Comparison of ENCODE assay signal across 27 cellular contexts in genomic region chr19:3738477-3739220, GRCh38. TPM values are rescaled to one million over a fixed set of nuclear protein-coding genes. Genes with fewer than 3 reads are reported as not detected.
"Had no signal": no experiment of that assay in that cellular context is flagged by ENCODE, and none has a peak within 500 bp of the region (broad histone marks: within the 10 kb centered on the region; RNA-seq: fewer than 3 reads in every experiment).

No MANE protein-coding gene starts in this region.

- H3K27ac ChIP-seq: body of pancreas, cardiac muscle cell, epithelial cell of prostate, heart left ventricle, transverse colon, uterus, VCaP had no signal

- H3K4me3 ChIP-seq: body of pancreas, cardiac muscle cell, heart left ventricle, transverse colon, uterus had no signal

- H3K27me3 ChIP-seq: body of pancreas, cardiac muscle cell, transverse colon, uterus had no signal

- H3K36me3 ChIP-seq: cardiac muscle cell, heart left ventricle, uterus had no signal

- H3K9me3 Mint-ChIP-seq: activated naive CD8-positive, alpha-beta T cell treated with anti-CD3 and anti-CD28 coated beads, Interleukin-2, amount 50 U/mL, for 24 hours; stimulated activated naive B cell treated with anti-CD40 and anti-IgM and Interleukin-4, amounts not matched to agents 10 μg/mL and 1 μg/mL and 100 μg/mL, for 72 hours had no signal

- H3K27me3 Mint-ChIP-seq: activated naive CD8-positive, alpha-beta T cell treated with anti-CD3 and anti-CD28 coated beads, Interleukin-2, amount 50 U/mL, for 24 hours had no signal

- H3K27ac Mint-ChIP-seq: activated naive CD8-positive, alpha-beta T cell treated with anti-CD3 and anti-CD28 coated beads, Interleukin-2, amount 50 U/mL, for 24 hours; stimulated activated naive B cell treated with anti-CD40 and anti-IgM and Interleukin-4, amounts not matched to agents 10 μg/mL and 1 μg/mL and 100 μg/mL, for 72 hours had no signal

- DNase-seq: activated CD4-positive, alpha-beta T cell treated with anti-CD3 and anti-CD28 coated beads, Interleukin-2, amount 50 U/mL, for 1 hour; activated effector memory CD4-positive, alpha-beta T cell treated with anti-CD3 and anti-CD28 coated beads, Interleukin-2, amount 50 U/mL, for 16 hours; activated naive CD8-positive, alpha-beta T cell treated with anti-CD3 and anti-CD28 coated beads, Interleukin-2, amount 50 U/mL, for 24 hours; activated T-cell treated with anti-CD3 and anti-CD28 coated beads for 4 hours; body of pancreas; heart left ventricle; left cardiac atrium; mesenchymal stem cell; occipital lobe; posterior cingulate gyrus; small intestine; stimulated activated CD4-positive, alpha-beta T cell treated with anti-CD3 and anti-CD28 coated beads, Interleukin-15, amount 100 ng/mL, for 24 hours; stimulated activated naive B cell treated with anti-CD40 and anti-IgM and Interleukin-4, amounts not matched to agents 10 μg/mL and 1 μg/mL and 100 μg/mL, for 72 hours; transverse colon; uterus had no signal

- H3K4me1 ChIP-seq: body of pancreas, heart left ventricle, transverse colon, uterus had no signal

- H3K36me3 Mint-ChIP-seq: stimulated activated naive B cell treated with anti-CD40 and anti-IgM and Interleukin-4, amounts not matched to agents 10 μg/mL and 1 μg/mL and 100 μg/mL, for 72 hours had no signal

- FAIRE-seq: islet of Langerhans, small intestine had no signal

- H3K4me3 Mint-ChIP-seq: activated naive CD8-positive, alpha-beta T cell treated with anti-CD3 and anti-CD28 coated beads, Interleukin-2, amount 50 U/mL, for 24 hours; stimulated activated naive B cell treated with anti-CD40 and anti-IgM and Interleukin-4, amounts not matched to agents 10 μg/mL and 1 μg/mL and 100 μg/mL, for 72 hours had no signal

- ATAC-seq: activated naive CD8-positive, alpha-beta T cell treated with anti-CD3 and anti-CD28 coated beads, Interleukin-2, amount 50 U/mL, for 24 hours; body of pancreas; heart left ventricle; left cardiac atrium; sciatic nerve; stimulated activated naive B cell treated with anti-CD40 and anti-IgM and Interleukin-4, amounts not matched to agents 10 μg/mL and 1 μg/mL and 100 μg/mL, for 72 hours had no signal

- H3K4me1 Mint-ChIP-seq: stimulated activated naive B cell treated with anti-CD40 and anti-IgM and Interleukin-4, amounts not matched to agents 10 μg/mL and 1 μg/mL and 100 μg/mL, for 72 hours had no signal

- H3K9me3 ChIP-seq: body of pancreas, heart left ventricle, transverse colon, uterus had no signal

RNA-seq across cellular contexts. Expression of gene TJP3, which starts 30.5 kb away (rescaled TPM):
- total RNA-seq: cerebellum, fibroblast of villous mesenchyme, myocyte, occipital lobe had no signal

RNA-seq across cellular contexts. Expression of gene RAX2, which starts 33.4 kb away (rescaled TPM):
- total RNA-seq: body of pancreas, cardiac muscle cell, cerebellum, fibroblast of villous mesenchyme, heart left ventricle, left cardiac atrium, lower leg skin, mononuclear cell, myocyte, occipital lobe, sciatic nerve, temporal lobe, transverse colon had no signal
- polyA plus RNA-seq: cardiac muscle cell, heart left ventricle, neural cell, small intestine had no signal
